Comparison of ENCODE assay signal across 22 cellular contexts in genomic region chr12:83414981-83415380, GRCh38.
A peak's percentile ranks its signal among the peaks of the same experiment; 100 is the strongest.
DNase-seq lines count a peak whose midpoint lies in the region; ATAC-seq and TF ChIP-seq lines count a peak whose summit lies in the region.
"Had no signal": no experiment of that assay in that cellular context is flagged by ENCODE, and none has a peak within 500 bp of the region (broad histone marks: within the 10 kb centered on the region; RNA-seq: fewer than 3 reads in every experiment).

No MANE protein-coding gene starts in this region.

- TF ChIP-seq CTCF in chondrocyte (IDR thresholded peaks at IDR 0.05) (no peak), upper lobe of right lung (IDR thresholded peaks at IDR 0.05) (no peak), breast epithelium (IDR thresholded peaks at IDR 0.05) (no peak)

- H3K27me3 ChIP-seq in upper lobe of right lung (no peaks in the 10 kb centered on the region), breast epithelium (no peaks in the 10 kb centered on the region)
- H3K27me3 ChIP-seq: BE2C; BLaER1 treated with 17β-estradiol and CSF1 and Interleukin-3, amounts not matched to agents 10 nM and 100 nM had no signal

- H3K4me1 ChIP-seq in upper lobe of right lung (no peaks in the 10 kb centered on the region), breast epithelium (no peaks in the 10 kb centered on the region)
- H3K4me1 ChIP-seq: A549; BE2C; BLaER1 treated with 17β-estradiol and CSF1 and Interleukin-3, amounts not matched to agents 10 nM and 100 nM had no signal

- H3K9me3 ChIP-seq in upper lobe of right lung, result no peaks in the 10 kb centered on the region
- H3K9me3 ChIP-seq in breast epithelium, result no peaks in the 10 kb centered on the region
- H3K9me3 ChIP-seq: A549, BE2C had no signal

- H3K4me3 Mint-ChIP-seq in chondrocyte (ENCODE audit: unreplicated experiment), result no peak overlapping the region
- H3K4me3 Mint-ChIP-seq in T-helper 2 cell treated with Interferon-gamma antibody and Interleukin-4, amounts not matched to agents 5 μg/mL and 100 μg/mL, for 36 hours, result no peak overlapping the region
- H3K4me3 Mint-ChIP-seq: CD14-positive monocyte; CD4-positive, alpha-beta T cell; CD8-positive, alpha-beta memory T cell had no signal

- no peaks in the 10 kb centered on the region for H3K36me3 ChIP-seq in upper lobe of right lung
- H3K36me3 ChIP-seq in breast epithelium, result no peaks in the 10 kb centered on the region
- H3K36me3 ChIP-seq: BE2C; BLaER1 treated with 17β-estradiol and CSF1 and Interleukin-3, amounts not matched to agents 10 nM and 100 nM had no signal

- H3K27ac Mint-ChIP-seq in chondrocyte (ENCODE audit: unreplicated experiment), result no peak overlapping the region
- no peak overlapping the region for H3K27ac Mint-ChIP-seq in T-helper 2 cell treated with Interferon-gamma antibody and Interleukin-4, amounts not matched to agents 5 μg/mL and 100 μg/mL, for 36 hours
- H3K27ac Mint-ChIP-seq: CD4-positive, alpha-beta T cell; CD8-positive, alpha-beta memory T cell had no signal

- H3K4me3 ChIP-seq in upper lobe of right lung (no peak overlapping the region), breast epithelium (no peak overlapping the region)
- H3K4me3 ChIP-seq: A549; BLaER1 treated with 17β-estradiol and CSF1 and Interleukin-3, amounts not matched to agents 10 nM and 100 nM; GM23248 had no signal

- peak; percentile 46 for ATAC-seq in sciatic nerve
- peak; percentile 15 for ATAC-seq in upper lobe of right lung
- no peak for ATAC-seq in GM19395 (IDR thresholded peaks at IDR 0.05; ENCODE audit: unreplicated experiment)
- ATAC-seq: A549 had no signal

- TF ChIP-seq POLR2A in breast epithelium (IDR thresholded peaks at IDR 0.05), result no peak

- H3K27me3 Mint-ChIP-seq in chondrocyte (ENCODE audit: low read depth), result no peaks in the 10 kb centered on the region
- H3K27me3 Mint-ChIP-seq in T-helper 2 cell treated with Interferon-gamma antibody and Interleukin-4, amounts not matched to agents 5 μg/mL and 100 μg/mL, for 36 hours (ENCODE audit: low read depth), result no peaks in the 10 kb centered on the region
- H3K27me3 Mint-ChIP-seq: CD4-positive, alpha-beta T cell; CD8-positive, alpha-beta memory T cell had no signal

- no peaks in the 10 kb centered on the region for H3K4me1 Mint-ChIP-seq in chondrocyte (ENCODE audit: low read depth)
- H3K4me1 Mint-ChIP-seq in T-helper 2 cell treated with Interferon-gamma antibody and Interleukin-4, amounts not matched to agents 5 μg/mL and 100 μg/mL, for 36 hours (ENCODE audit: low read depth), result no peaks in the 10 kb centered on the region
- H3K4me1 Mint-ChIP-seq: CD14-positive monocyte; CD8-positive, alpha-beta memory T cell had no signal

- H3K36me3 Mint-ChIP-seq in chondrocyte (ENCODE audit: low read depth), result no peaks in the 10 kb centered on the region
- no peaks in the 10 kb centered on the region for H3K36me3 Mint-ChIP-seq in T-helper 2 cell treated with Interferon-gamma antibody and Interleukin-4, amounts not matched to agents 5 μg/mL and 100 μg/mL, for 36 hours (ENCODE audit: low read depth)
- H3K36me3 Mint-ChIP-seq: CD14-positive monocyte; CD8-positive, alpha-beta memory T cell had no signal

- no peaks in the 10 kb centered on the region for H3K9me3 Mint-ChIP-seq in chondrocyte (ENCODE audit: low read depth)
- H3K9me3 Mint-ChIP-seq in T-helper 2 cell treated with Interferon-gamma antibody and Interleukin-4, amounts not matched to agents 5 μg/mL and 100 μg/mL, for 36 hours, result peaks cover 3% of the 10 kb centered on the region

- no peak overlapping the region for H3K27ac ChIP-seq in upper lobe of right lung
- no peak overlapping the region for H3K27ac ChIP-seq in breast epithelium
- H3K27ac ChIP-seq: A549; BLaER1 treated with 17β-estradiol and CSF1 and Interleukin-3, amounts not matched to agents 10 nM and 100 nM; GM23248 had no signal

- DNase-seq in chondrocyte (ENCODE audit: low spot score) (peak; percentile 57), sciatic nerve (ENCODE audit: low spot score) (no peak), upper lobe of right lung (no peak), breast epithelium (ENCODE audit: low spot score in 2 of 2) (no peak)
- no peak for DNase-seq in T-helper 2 cell treated with Interferon-gamma antibody and Interleukin-4, amounts not matched to agents 5 μg/mL and 100 μg/mL, for 36 hours (ENCODE audit: low spot score)
- DNase-seq: 8988T; ACHN; AML-193; BE2C; Calu3; CD4-positive, alpha-beta T cell; CD8-positive, alpha-beta memory T cell; DMS53; DMS79 treated with DMSO at 0.1 percent for 48 hours; GF-D8; GM23248; H7; HCEC 1CT had no signal

- intact Hi-C loops in sciatic nerve (cut with DNase I), result no loop called here
- intact Hi-C loops in upper lobe of right lung (cut with DNase I), result no loop called here
- intact Hi-C loops in breast epithelium (cut with DNase I; ENCODE audit: low total_unique reads), result no loop called here
